20 cellular contexts compared by ENCODE assay signal in the genomic region with DNA sequence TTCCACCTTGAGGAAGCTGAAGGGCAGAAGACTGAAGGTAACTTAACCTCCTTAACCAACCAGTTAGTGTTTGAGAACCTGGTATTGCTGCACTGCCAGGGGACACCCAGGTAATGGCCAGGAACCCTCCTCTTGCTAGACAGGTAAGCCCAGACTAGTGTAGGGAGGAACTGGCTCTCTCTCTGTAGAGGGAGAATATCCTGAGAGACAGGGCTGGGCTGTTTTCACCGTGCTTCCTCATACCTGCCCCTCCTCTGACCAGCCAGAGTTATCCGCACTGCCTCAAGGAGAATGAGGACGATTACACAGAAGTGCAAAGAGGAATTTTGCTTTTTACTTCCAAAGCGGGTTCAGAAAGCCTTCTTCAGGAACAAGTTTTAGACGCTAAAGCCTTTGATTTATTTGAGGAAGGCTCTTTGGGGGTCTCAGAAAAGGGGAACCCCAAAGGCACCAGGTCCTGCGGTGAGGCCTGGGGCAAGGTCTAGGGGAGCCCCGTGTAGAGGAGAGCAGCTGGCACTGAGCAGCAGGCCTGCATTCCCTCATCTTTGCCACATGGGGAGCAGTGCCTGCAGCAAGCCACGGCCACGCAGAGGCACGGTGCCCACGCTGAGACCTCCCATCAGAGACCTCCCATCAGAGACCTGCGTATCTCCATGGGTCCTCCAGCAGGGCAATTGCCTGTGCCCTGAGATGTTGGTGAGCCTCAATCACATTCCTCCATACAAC. TPM values are rescaled to one million over a fixed set of nuclear protein-coding genes. Genes with fewer than 3 reads are reported as not detected.
DNase-seq lines count a peak whose midpoint lies in the region; TF ChIP-seq lines count a peak whose summit lies in the region.
"Had no signal": no experiment of that assay in that cellular context is flagged by ENCODE, and none has a peak within 500 bp of the region (broad histone marks: within the 10 kb centered on the region; RNA-seq: fewer than 3 reads in every experiment).

No MANE protein-coding gene starts in this region.

- no peak overlapping the region for H2AFZ ChIP-seq in trophoblast cell (ENCODE audit: insufficient read depth, low read length, poor library complexity)

- H3K4me3 ChIP-seq in epithelial cell of esophagus (ENCODE audit: low read length) (no peak overlapping the region), trophoblast cell (ENCODE audit: low read depth, low read length) (no peak overlapping the region)
- H3K4me3 ChIP-seq: dorsolateral prefrontal cortex, upper lobe of left lung had no signal

- intact Hi-C loops in activated CD4-positive, alpha-beta memory T cell treated with anti-CD3 and anti-CD28 coated beads for 36 hours (cut with micrococcal nuclease): no loop called here

- no peaks in the 10 kb centered on the region for H3K79me2 ChIP-seq in trophoblast cell (ENCODE audit: control insufficient read depth, insufficient read depth, low read length, poor library complexity)

- H3K4me3 Mint-ChIP-seq in activated CD4-positive, alpha-beta memory T cell treated with anti-CD3 and anti-CD28 coated beads for 36 hours: no peak overlapping the region
- H3K4me3 Mint-ChIP-seq: activated naive CD4-positive, alpha-beta T cell treated with anti-CD3 and anti-CD28 coated beads, Interleukin-2, amount 50 U/mL, for 24 hours had no signal

- H3K4me2 ChIP-seq in trophoblast cell (ENCODE audit: low read length): peak overlapping the region; percentile 14

- no peak overlapping the region for H2BK5ac ChIP-seq in trophoblast cell (ENCODE audit: low read depth, low read length, poor library complexity)

- H4K12ac ChIP-seq in trophoblast cell (ENCODE audit: low read depth, low read length): no peak overlapping the region

- no peak overlapping the region for H3K14ac ChIP-seq in trophoblast cell (ENCODE audit: low read length)

- H4K91ac ChIP-seq in trophoblast cell (ENCODE audit: low read depth, low read length): no peak overlapping the region

- H2BK120ac ChIP-seq in trophoblast cell (ENCODE audit: insufficient read depth, low read length, poor library complexity): no peak overlapping the region

- peaks cover 4% of the 10 kb centered on the region for H3K27me3 Mint-ChIP-seq in activated CD4-positive, alpha-beta memory T cell treated with anti-CD3 and anti-CD28 coated beads for 36 hours

- peak overlapping the region; percentile 57 for H3K9ac ChIP-seq in trophoblast cell (ENCODE audit: low read length)

- WGBS in trophoblast cell (ENCODE audit: extremely low coverage, insufficient coverage, insufficient read length): no CpG with 5 or more reads among the region's 12 CpGs

- H3K79me1 ChIP-seq in trophoblast cell (ENCODE audit: low read length): no peaks in the 10 kb centered on the region

- H3K27me3 ChIP-seq in trophoblast cell (ENCODE audit: insufficient read depth, low read length): no peaks in the 10 kb centered on the region
- H3K27me3 ChIP-seq: upper lobe of left lung had no signal

- DNase-seq in DMS 273 (lab: John Stamatoyannopoulos, UW; ENCODE audit: unreplicated experiment) (peak; percentile 27), DMS 273 treated with DMSO at 0.1 percent for 48 hours (lab: John Stamatoyannopoulos, UW) (no peak), NAMALWA (ENCODE audit: low spot score) (peak; percentile 11), epithelial cell of esophagus (ENCODE audit: low read depth) (peak; percentile 79), trophoblast cell (peak; percentile 57 to 77), NCI-H526 treated with DMSO at 0.1 percent for 48 hours (lab: John Stamatoyannopoulos, UW) (no peak), AML-193 (lab: John Stamatoyannopoulos, UW) (no peak)
- DNase-seq in activated CD4-positive, alpha-beta memory T cell treated with anti-CD3 and anti-CD28 coated beads for 36 hours: no peak
- DNase-seq: activated CD4-positive, alpha-beta T cell treated with anti-CD3 and anti-CD28 coated beads for 48 hours; DMS79; NCI-H1436; NK-92 treated with Interleukin-12 subunit alpha and Interleukin-12 subunit beta, amount 100 ng/mL, for 24 hours; nucleus accumbens; Right ventricle myocardium superior; T-helper 2 cell; upper lobe of left lung had no signal

- no peak overlapping the region for H3K27ac Mint-ChIP-seq in activated CD4-positive, alpha-beta memory T cell treated with anti-CD3 and anti-CD28 coated beads for 36 hours
- H3K27ac Mint-ChIP-seq: activated naive CD4-positive, alpha-beta T cell treated with anti-CD3 and anti-CD28 coated beads, Interleukin-2, amount 50 U/mL, for 24 hours had no signal

- no peak for TF ChIP-seq CTCF in epithelial cell of esophagus (IDR thresholded peaks at IDR 0.05; ENCODE audit: insufficient read depth, low read depth, low read length, missing control alignments)

- H3K18ac ChIP-seq in trophoblast cell (ENCODE audit: low read length): no peak overlapping the region

- no peaks in the 10 kb centered on the region for H3K36me3 ChIP-seq in trophoblast cell (ENCODE audit: control insufficient read depth in 1 of 2, insufficient read depth in 2 of 2, low read length in 2 of 2)
- H3K36me3 ChIP-seq: upper lobe of left lung had no signal

- no peak overlapping the region for H2BK12ac ChIP-seq in trophoblast cell (ENCODE audit: low read length)

- no peak overlapping the region for H4K8ac ChIP-seq in trophoblast cell (ENCODE audit: low read depth, low read length)

- no peak overlapping the region for H2AK5ac ChIP-seq in trophoblast cell (ENCODE audit: low read length)

- H3K9me3 ChIP-seq in trophoblast cell (ENCODE audit: insufficient read depth, low read depth, low read length): no peaks in the 10 kb centered on the region
- H3K9me3 ChIP-seq: upper lobe of left lung had no signal

- peaks cover 22% of the 10 kb centered on the region for H3K4me1 Mint-ChIP-seq in activated CD4-positive, alpha-beta memory T cell treated with anti-CD3 and anti-CD28 coated beads for 36 hours (ENCODE audit: low read depth)

- POLR2A ChIA-PET in activated CD4-positive, alpha-beta memory T cell treated with anti-CD3 and anti-CD28 coated beads for 36 hours (lab: Charles Lee): no interaction called here

- H3K36me3 Mint-ChIP-seq in activated CD4-positive, alpha-beta memory T cell treated with anti-CD3 and anti-CD28 coated beads for 36 hours: no peaks in the 10 kb centered on the region
- H3K36me3 Mint-ChIP-seq: activated naive CD4-positive, alpha-beta T cell treated with anti-CD3 and anti-CD28 coated beads, Interleukin-2, amount 50 U/mL, for 24 hours had no signal

- no peak overlapping the region for H3K4ac ChIP-seq in trophoblast cell (ENCODE audit: low read depth, low read length)

- H3K27ac ChIP-seq in trophoblast cell (ENCODE audit: low read depth, low read length): no peak overlapping the region
- H3K27ac ChIP-seq: 22Rv1, C4-2B, dorsolateral prefrontal cortex, upper lobe of left lung had no signal

- peaks cover 2 to 9% of the 10 kb centered on the region in 2 experiments for H3K4me1 ChIP-seq in trophoblast cell (ENCODE audit: control insufficient read depth in 1 of 2, insufficient read depth in 2 of 2, low read length in 2 of 2)
- H3K4me1 ChIP-seq: upper lobe of left lung had no signal

- no peaks in the 10 kb centered on the region for H3K9me3 Mint-ChIP-seq in activated CD4-positive, alpha-beta memory T cell treated with anti-CD3 and anti-CD28 coated beads for 36 hours
- H3K9me3 Mint-ChIP-seq: activated naive CD4-positive, alpha-beta T cell treated with anti-CD3 and anti-CD28 coated beads, Interleukin-2, amount 50 U/mL, for 24 hours had no signal

- no peak overlapping the region for H3K23ac ChIP-seq in trophoblast cell (ENCODE audit: low read length)

- CTCF ChIA-PET in activated CD4-positive, alpha-beta memory T cell treated with anti-CD3 and anti-CD28 coated beads for 36 hours (lab: Charles Lee): no interaction called here

RNA-seq across cellular contexts. Expression of gene GNG4, which starts 13.5 kb away (rescaled TPM):
- polyA plus RNA-seq in trophoblast cell (2013): 3.1 TPM in 2 replicates
- total RNA-seq in activated CD4-positive, alpha-beta memory T cell treated with anti-CD3 and anti-CD28 coated beads for 36 hours: 1 to 10 TPM in 1 of 2 experiments, under 1 TPM in 1; 0.88 to 1.8 TPM
- total RNA-seq: Right ventricle myocardium superior had no signal

Comparison
In these comparisons a context has a peak if more than half of its experiments do, and no peak if none do; other contexts are left out.
1. DNase-seq: peak in DMS 273 (single experiment), NAMALWA (single experiment), epithelial cell of esophagus (single experiment) and trophoblast cell (2 of 2); none in DMS 273 treated with DMSO at 0.1 percent for 48 hours (single experiment), activated CD4-positive, alpha-beta memory T cell treated with anti-CD3 and anti-CD28 coated beads for 36 hours (single experiment), NCI-H526 treated with DMSO at 0.1 percent for 48 hours (single experiment) and AML-193 (0 of 2).